8 cellular contexts compared by ENCODE assay signal in genomic region chr9:34610434-34611206, GRCh38. TPM values are rescaled to one million over a fixed set of nuclear protein-coding genes. Genes with fewer than 3 reads are reported as not detected.
DNase-seq lines count a peak whose midpoint lies in the region; ATAC-seq and TF ChIP-seq lines count a peak whose summit lies in the region.

No MANE protein-coding gene starts in this region.

- H3K27me3 ChIP-seq in HCT116 (ENCODE audit: insufficient read depth, low read length), result no peaks in the 10 kb centered on the region

- BruUV-seq in HCT116 (replicated peaks; lab: Mats Ljungman, UMichigan), result no TSS peak

- no peaks in the 10 kb centered on the region for H3K27me3 Mint-ChIP-seq in activated naive CD8-positive, alpha-beta T cell treated with anti-CD3 and anti-CD28 coated beads, Interleukin-2, amount 50 U/mL, for 24 hours

- no peak for TF ChIP-seq RAD21 in HCT116 (IDR thresholded peaks at IDR 0.05; ENCODE audit: low read depth)

- H3K4me3 ChIP-seq in HCT116 (replicated peaks in 1 of 2; ENCODE audit: low read depth in 1 of 2, low read length in 2 of 2), result peak overlapping the region; percentile 87 to 95

- no peaks in the 10 kb centered on the region for H3K9me2 ChIP-seq in HCT116 (ENCODE audit: insufficient read depth)

- H3K36me3 ChIP-seq in HCT116 (ENCODE audit: control insufficient read depth in 1 of 2, insufficient read depth in 2 of 2, low read length in 2 of 2), result 0 out of 4 replicates have a peak, but pooled peaks cover 0 to 3% of the 10 kb centered on the region in 2 experiments

- POLR2A ChIA-PET in HCT116 (lab: Charles Lee), result interaction anchor here (1.0 kb wide), 1 partner anchor 10 kb away, joined by 3 read pairs; no protein-coding TSS in a partner anchor

- peak overlapping the region; percentile 90 for H3K9ac ChIP-seq in HCT116 (ENCODE audit: low read length)

- no peak overlapping the region for H3K27ac Mint-ChIP-seq in activated naive CD8-positive, alpha-beta T cell treated with anti-CD3 and anti-CD28 coated beads, Interleukin-2, amount 50 U/mL, for 24 hours

- H3K4me1 ChIP-seq in HCT116 (ENCODE audit: control insufficient read depth in 1 of 2, insufficient read depth in 2 of 2, low read length in 2 of 2), result peaks cover 5 to 32% of the 10 kb centered on the region in 2 experiments

- no peak overlapping the region for H2AFZ ChIP-seq in HCT116 (ENCODE audit: low read depth, low read length, poor library complexity, severe bottlenecking)

- H3K9me3 ChIP-seq in HCT116 (ENCODE audit: control insufficient read depth in 1 of 2, insufficient read depth in 1 of 2, low read depth in 1 of 2, low read length in 2 of 2), result no peaks in the 10 kb centered on the region

- H3K36me3 Mint-ChIP-seq in activated naive CD8-positive, alpha-beta T cell treated with anti-CD3 and anti-CD28 coated beads, Interleukin-2, amount 50 U/mL, for 24 hours (ENCODE audit: low read depth), result peaks cover 9% of the 10 kb centered on the region

- peak overlapping the region; percentile 91 for H3K4me2 ChIP-seq in HCT116 (ENCODE audit: low read length)

- H3K27ac ChIP-seq in 22Rv1 (peak overlapping the region; percentile 88), HCT116 (ENCODE audit: low read depth, low read length) (peak overlapping the region; percentile 82; the same call in 1 of the 2 replicates)

- no peaks in the 10 kb centered on the region for H4K20me1 ChIP-seq in HCT116 (ENCODE audit: insufficient read depth)

- RAD21 ChIA-PET in HCT116 (lab: Charles Lee; ENCODE audit: low non-redundant PET in 1 of 2, low total read pairs in 2 of 2, uncharacterized antibody in 2 of 2, unreplicated experiment in 2 of 2), result interaction anchor here in 1 of 2 experiments (0.6 kb wide), 1 partner anchor 24 kb away, joined by 3 read pairs; no protein-coding TSS in a partner anchor

- H3K79me2 ChIP-seq in HCT116 (ENCODE audit: insufficient read depth, low read length), result peaks cover 15% of the 10 kb centered on the region

- intact Hi-C loops in HCT116 (cut with micrococcal nuclease), result no loop called here

- H3K4me3 Mint-ChIP-seq in activated naive CD8-positive, alpha-beta T cell treated with anti-CD3 and anti-CD28 coated beads, Interleukin-2, amount 50 U/mL, for 24 hours, result peak overlapping the region; percentile 88

- TF ChIP-seq POLR2A in HCT116 (IDR thresholded peaks at IDR 0.05; ENCODE audit: borderline replicate concordance, extremely low read depth, insufficient read depth, insufficient read length), result no peak

- TF ChIP-seq CTCF in 22Rv1 (IDR thresholded peaks at IDR 0.05), result no peak
- no peak for TF ChIP-seq CTCF in HCT116 (IDR thresholded peaks at IDR 0.05 in 2 of 3, conservative IDR thresholded peaks at IDR 0.05 in 1 of 3; ENCODE audit: borderline replicate concordance in 1 of 3, insufficient read depth in 1 of 3, low read depth in 2 of 3, low read length in 2 of 3)

- no peaks in the 10 kb centered on the region for H3K9me3 Mint-ChIP-seq in activated naive CD8-positive, alpha-beta T cell treated with anti-CD3 and anti-CD28 coated beads, Interleukin-2, amount 50 U/mL, for 24 hours

- CTCF ChIA-PET in HCT116 (lab: Charles Lee), result no interaction called here

- peaks cover 23% of the 10 kb centered on the region for H3K4me1 Mint-ChIP-seq in activated naive CD8-positive, alpha-beta T cell treated with anti-CD3 and anti-CD28 coated beads, Interleukin-2, amount 50 U/mL, for 24 hours

- DNase-seq in HCT116 (ENCODE audit: low read depth, low spot score) (no peak), left lobe of liver (ENCODE audit: low spot score) (peak; percentile 60), NCI-H524 treated with DMSO at 0.1 percent for 48 hours (lab: John Stamatoyannopoulos, UW) (no peak), NCI-H82 (lab: John Stamatoyannopoulos, UW) (no peak)
- no peak for DNase-seq in activated naive CD8-positive, alpha-beta T cell treated with anti-CD3 and anti-CD28 coated beads, Interleukin-2, amount 50 U/mL, for 24 hours

- ATAC-seq in HCT116 (no peak), left lobe of liver (no peak), GM19328 (IDR thresholded peaks at IDR 0.05; ENCODE audit: unreplicated experiment) (no peak), GM21447 (IDR thresholded peaks at IDR 0.05; ENCODE audit: unreplicated experiment) (no peak)
- ATAC-seq in activated naive CD8-positive, alpha-beta T cell treated with anti-CD3 and anti-CD28 coated beads, Interleukin-2, amount 50 U/mL, for 24 hours, result no peak

TF ChIP-seq in HCT116, 20 proteins besides CTCF, POLR2A, EP300 and RAD21:
- peak; percentile 37; the same call in 1 of the 2 replicates for TF ChIP-seq SRF (IDR thresholded peaks at IDR 0.05; ENCODE audit: low read depth)
- no peak for TF ChIP-seq SIN3A (IDR thresholded peaks at IDR 0.05; ENCODE audit: low read depth)
- TF ChIP-seq REST (IDR thresholded peaks at IDR 0.05; ENCODE audit: low read depth), result no peak
- no peak for TF ChIP-seq EZH2 (IDR thresholded peaks at IDR 0.05)
- TF ChIP-seq CBX3 (IDR thresholded peaks at IDR 0.05; ENCODE audit: low read depth), result no peak
TF ChIP-seq in HCT116: peak in this region for 1.

RNA-seq across cellular contexts. Expression of gene RPP25L, which starts 1.3 kb away (rescaled TPM):
- 51.1 TPM for total RNA-seq in HCT116 (2021; ENCODE audit: unreplicated experiment)
- 64.6 and 71.7 TPM in 2 replicates for polyA plus RNA-seq in HCT116 (2012)
- total RNA-seq in left lobe of liver, result 25.5 TPM

RNA-seq across cellular contexts. Expression of gene DCTN3, which starts 9.7 kb away (rescaled TPM):
- total RNA-seq in HCT116 (2021; ENCODE audit: unreplicated experiment) (64.0 TPM), left lobe of liver (31.4 TPM)
- 101 and 125 TPM in 2 replicates for polyA plus RNA-seq in HCT116 (2012)

RNA-seq across cellular contexts. Expression of gene ARID3C, which starts 18.2 kb away (rescaled TPM):
- total RNA-seq in HCT116 (2021; ENCODE audit: unreplicated experiment) (0.42 TPM), left lobe of liver (8.8 TPM)
- 0.20 and 0.29 TPM in 2 replicates for polyA plus RNA-seq in HCT116 (2012)

RNA-seq across cellular contexts. Expression of gene CNTFR, which starts 21.1 kb away (rescaled TPM):
- not detected for total RNA-seq in HCT116 (2021; ENCODE audit: unreplicated experiment)
- polyA plus RNA-seq in HCT116 (2012), result 0.05 TPM in 1 of 2 replicates, not detected in the other
- 13.0 TPM for total RNA-seq in left lobe of liver

RNA-seq across cellular contexts. Expression of gene SIGMAR1, which starts 27.0 kb away (rescaled TPM):
- 109 TPM for total RNA-seq in HCT116 (2021; ENCODE audit: unreplicated experiment)
- polyA plus RNA-seq in HCT116 (2012), result 130 and 131 TPM in 2 replicates
- 139 TPM for total RNA-seq in left lobe of liver
